9 cellular contexts compared by ENCODE assay signal in the genomic region with DNA sequence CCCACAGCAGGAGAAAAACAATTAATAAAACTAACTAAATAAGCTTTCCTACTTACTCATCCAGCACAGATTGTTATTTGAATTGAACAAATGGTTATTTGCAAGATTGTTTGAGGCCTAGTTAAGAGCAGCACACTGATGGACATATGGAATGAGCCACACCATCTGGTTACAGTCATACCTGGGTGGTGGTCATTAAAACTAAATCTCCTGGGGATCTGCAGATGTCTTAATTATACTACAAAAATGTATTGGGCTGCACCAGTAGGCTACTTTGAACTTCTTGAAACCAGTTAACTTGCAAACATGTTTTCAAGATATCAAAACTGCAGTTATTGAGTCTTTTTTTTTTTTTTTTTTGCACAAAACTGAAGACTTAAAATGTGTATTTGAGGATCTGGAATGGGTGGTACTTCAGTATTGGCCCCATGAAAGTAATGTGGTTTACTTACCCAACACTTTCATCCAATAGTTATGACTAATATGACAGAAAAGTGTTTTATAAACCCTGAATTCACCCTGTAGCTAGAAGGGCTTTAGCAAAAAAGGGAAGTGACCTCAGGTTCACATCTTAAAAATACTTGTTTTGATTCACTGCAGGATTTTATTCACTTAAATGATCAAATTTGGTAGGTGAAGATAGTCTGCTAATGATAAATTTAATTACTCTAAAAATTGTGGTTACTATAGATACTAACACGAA. TPM values are rescaled to one million over a fixed set of nuclear protein-coding genes. Genes with fewer than 3 reads are reported as not detected.
DNase-seq lines count a peak whose midpoint lies in the region; ATAC-seq, FAIRE-seq and TF ChIP-seq lines count a peak whose summit lies in the region.
"Had no signal": no experiment of that assay in that cellular context is flagged by ENCODE, and none has a peak within 500 bp of the region (broad histone marks: within the 10 kb centered on the region; RNA-seq: fewer than 3 reads in every experiment).

No MANE protein-coding gene starts in this region.

- peaks cover 6% of the 10 kb centered on the region for H3K36me3 Mint-ChIP-seq in effector memory CD8-positive, alpha-beta T cell (ENCODE audit: insufficient read depth)

- ATAC-seq in GM21526 (IDR thresholded peaks at IDR 0.05; ENCODE audit: low FRiP score, unreplicated experiment) = peak; percentile 85
- ATAC-seq in effector memory CD8-positive, alpha-beta T cell (replicated peaks) = peak; percentile 34

- no peak overlapping the region for H3K4me3 Mint-ChIP-seq in effector memory CD8-positive, alpha-beta T cell

- H3K36me3 ChIP-seq in left ventricle myocardium inferior = no peaks in the 10 kb centered on the region

- H3K4me3 ChIP-seq in GM12865 (ENCODE audit: low read depth, low read length) (no peak overlapping the region; the same call in 1 of the 2 replicates), left ventricle myocardium inferior (no peak overlapping the region)

- peak; percentile 79 for DNase-seq in GM12865 (ENCODE audit: low read depth)
- DNase-seq in HTR-8/SVneo (ENCODE audit: insufficient read length, low spot score) = peak; percentile 39
- DNase-seq in effector memory CD8-positive, alpha-beta T cell = no peak
- no peak for DNase-seq in NCI-H2029 treated with DMSO at 0.1 percent for 48 hours (lab: John Stamatoyannopoulos, UW)
- DNase-seq in activated CD8-positive, alpha-beta memory T cell treated with anti-CD3 and anti-CD28 coated beads, Interleukin-2, amount 50 U/mL, for 48 hours = no peak
- DNase-seq in left ventricle myocardium inferior = no peak
- no peak for DNase-seq in posterior cingulate gyrus

- no peak overlapping the region for H3K27ac ChIP-seq in left ventricle myocardium inferior (replicated peaks)

- no peak for TF ChIP-seq CTCF in GM12865 (IDR thresholded peaks at IDR 0.05; ENCODE audit: insufficient read depth, low read depth, low read length, missing control alignments)
- no peak for TF ChIP-seq CTCF in left ventricle myocardium inferior (IDR thresholded peaks at IDR 0.05; ENCODE audit: borderline replicate concordance)

- peaks cover 15% of the 10 kb centered on the region for H3K9me3 ChIP-seq in left ventricle myocardium inferior (replicated peaks)

- H3K27me3 ChIP-seq in left ventricle myocardium inferior (ENCODE audit: low read depth) = no peaks in the 10 kb centered on the region

- no peaks in the 10 kb centered on the region for H3K9me3 Mint-ChIP-seq in effector memory CD8-positive, alpha-beta T cell

- intact Hi-C loops in left ventricle myocardium inferior (cut with micrococcal nuclease) (no loop called here), posterior cingulate gyrus (cut with DNase I) (loop anchor here (5.0 kb wide), 1 partner anchor 35 kb away; no protein-coding TSS in a partner anchor)

- FAIRE-seq in HTR-8/SVneo (lab: Jason Lieb, UNC) = no peak
- FAIRE-seq: endothelial cell of umbilical vein had no signal

- H3K4me1 Mint-ChIP-seq in effector memory CD8-positive, alpha-beta T cell (ENCODE audit: low read depth in 2 of 2) = peaks cover 40 to 64% of the 10 kb centered on the region in 2 donors

- H3K27ac Mint-ChIP-seq in effector memory CD8-positive, alpha-beta T cell = peak overlapping the region; percentile 14 to 45

- no peaks in the 10 kb centered on the region for H3K27me3 Mint-ChIP-seq in effector memory CD8-positive, alpha-beta T cell

- peaks cover 63% of the 10 kb centered on the region for H3K4me1 ChIP-seq in left ventricle myocardium inferior

RNA-seq across cellular contexts. Expression of gene AGFG1, which starts 10.8 kb away (rescaled TPM):
- 50.4 TPM for total RNA-seq in left ventricle myocardium inferior

Comparison
In these comparisons a context has a peak if more than half of its experiments do, and no peak if none do; other contexts are left out.
1. DNase-seq: peak in GM12865 (single experiment) and HTR-8/SVneo (single experiment); none in effector memory CD8-positive, alpha-beta T cell (0 of 3), NCI-H2029 treated with DMSO at 0.1 percent for 48 hours (single experiment), activated CD8-positive, alpha-beta memory T cell treated with anti-CD3 and anti-CD28 coated beads, Interleukin-2, amount 50 U/mL, for 48 hours (single experiment), left ventricle myocardium inferior (single experiment) and posterior cingulate gyrus (0 of 10).